1 cellular context compared by ENCODE assay signal in the genomic region with DNA sequence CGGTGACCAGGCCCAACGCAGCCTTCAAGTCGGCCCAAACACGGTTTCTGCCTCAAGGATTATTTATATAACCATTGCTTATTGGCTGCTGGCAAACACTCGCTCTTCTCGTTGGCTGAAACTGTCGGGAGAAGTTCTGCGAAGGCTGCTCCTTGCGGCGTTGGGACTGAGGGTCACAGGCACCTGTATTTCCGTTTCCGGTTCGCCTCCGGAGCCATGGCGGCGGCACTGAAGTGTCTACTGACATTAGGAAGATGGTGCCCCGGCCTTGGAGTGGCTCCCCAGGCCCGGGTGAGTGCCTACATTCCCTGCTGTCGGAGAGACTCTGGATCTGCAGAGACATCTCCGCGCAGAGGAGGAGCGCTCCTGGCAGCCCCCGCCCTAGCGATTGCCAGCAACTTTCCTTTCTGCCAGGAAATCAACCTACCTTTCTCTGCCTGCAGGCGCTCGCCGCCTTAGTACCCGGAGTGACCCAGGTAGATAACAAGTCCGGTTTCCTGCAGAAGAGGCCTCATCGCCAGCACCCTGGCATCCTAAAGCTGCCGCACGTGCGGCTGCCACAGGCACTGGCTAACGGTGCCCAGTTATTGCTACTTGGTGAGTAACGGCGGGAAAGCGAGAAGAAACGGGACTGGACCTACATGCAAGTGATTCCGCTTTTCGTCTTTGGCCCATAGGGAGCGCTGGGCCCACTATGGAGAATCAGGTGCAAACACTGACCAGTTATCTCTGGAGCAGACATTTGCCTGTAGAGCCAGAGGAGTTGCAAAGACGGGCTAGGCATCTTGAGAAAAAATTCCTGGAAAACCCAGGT.
TF ChIP-seq lines count a peak whose summit lies in the region.

A gene with protein sequence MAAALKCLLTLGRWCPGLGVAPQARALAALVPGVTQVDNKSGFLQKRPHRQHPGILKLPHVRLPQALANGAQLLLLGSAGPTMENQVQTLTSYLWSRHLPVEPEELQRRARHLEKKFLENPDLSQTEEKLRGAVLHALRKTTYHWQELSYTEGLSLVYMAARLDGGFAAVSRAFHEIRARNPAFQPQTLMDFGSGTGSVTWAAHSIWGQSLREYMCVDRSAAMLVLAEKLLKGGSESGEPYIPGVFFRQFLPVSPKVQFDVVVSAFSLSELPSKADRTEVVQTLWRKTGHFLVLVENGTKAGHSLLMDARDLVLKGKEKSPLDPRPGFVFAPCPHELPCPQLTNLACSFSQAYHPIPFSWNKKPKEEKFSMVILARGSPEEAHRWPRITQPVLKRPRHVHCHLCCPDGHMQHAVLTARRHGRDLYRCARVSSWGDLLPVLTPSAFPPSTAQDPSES (plus strand): TSS at position 194 of the 814 bp plus-strand sequence. CDS start 23 bp downstream, at position 217.

TF ChIP-seq in HepG2, 621 proteins besides CTCF, POLR2A, EP300 and RAD21 (continued from another document and continues in another):
- TF ChIP-seq, protein P1, sequence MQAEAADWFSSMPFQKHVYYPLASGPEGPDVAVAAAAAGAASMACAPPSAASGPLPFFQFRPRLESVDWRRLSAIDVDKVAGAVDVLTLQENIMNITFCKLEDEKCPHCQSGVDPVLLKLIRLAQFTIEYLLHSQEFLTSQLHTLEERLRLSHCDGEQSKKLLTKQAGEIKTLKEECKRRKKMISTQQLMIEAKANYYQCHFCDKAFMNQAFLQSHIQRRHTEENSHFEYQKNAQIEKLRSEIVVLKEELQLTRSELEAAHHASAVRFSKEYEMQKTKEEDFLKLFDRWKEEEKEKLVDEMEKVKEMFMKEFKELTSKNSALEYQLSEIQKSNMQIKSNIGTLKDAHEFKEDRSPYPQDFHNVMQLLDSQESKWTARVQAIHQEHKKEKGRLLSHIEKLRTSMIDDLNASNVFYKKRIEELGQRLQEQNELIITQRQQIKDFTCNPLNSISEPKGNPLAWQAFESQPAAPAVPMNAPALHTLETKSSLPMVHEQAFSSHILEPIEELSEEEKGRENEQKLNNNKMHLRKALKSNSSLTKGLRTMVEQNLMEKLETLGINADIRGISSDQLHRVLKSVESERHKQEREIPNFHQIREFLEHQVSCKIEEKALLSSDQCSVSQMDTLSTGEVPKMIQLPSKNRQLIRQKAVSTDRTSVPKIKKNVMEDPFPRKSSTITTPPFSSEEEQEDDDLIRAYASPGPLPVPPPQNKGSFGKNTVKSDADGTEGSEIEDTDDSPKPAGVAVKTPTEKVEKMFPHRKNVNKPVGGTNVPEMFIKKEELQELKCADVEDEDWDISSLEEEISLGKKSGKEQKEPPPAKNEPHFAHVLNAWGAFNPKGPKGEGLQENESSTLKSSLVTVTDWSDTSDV (CRISPR knock-in tag; IDR thresholded peaks at IDR 0.05), result 0 out of 2 replicates have a peak, but pooled peaks have one; percentile 27
- TF ChIP-seq JUN (CRISPR knock-in tag; IDR thresholded peaks at IDR 0.05) (no peak), ZNF816 (CRISPR knock-in tag; IDR thresholded peaks at IDR 0.05; ENCODE audit: borderline replicate concordance) (no peak), EED (CRISPR knock-in tag; IDR thresholded peaks at IDR 0.05) (peak; percentile 93), FIP1L1 (IDR thresholded peaks at IDR 0.05; ENCODE audit: borderline replicate concordance, insufficient read depth, low read depth, low read length) (no peak), ZMAT3 (CRISPR knock-in tag; conservative IDR thresholded peaks at IDR 0.05) (peak; percentile 87), ZMAT5 (CRISPR knock-in tag; IDR thresholded peaks at IDR 0.05; ENCODE audit: borderline replicate concordance, low read depth) (no peak), REST (IDR thresholded peaks at IDR 0.05; ENCODE audit: borderline replicate concordance in 1 of 2, low read depth in 1 of 2, low read length in 2 of 2) (0 out of 4 replicates have a peak, but pooled peaks of 1 of the 2 experiments have one; percentile 14), ZNF143 (CRISPR knock-in tag; IDR thresholded peaks at IDR 0.05) (peak; percentile 38; the same call in 1 of the 2 replicates), HIC2 (CRISPR knock-in tag; IDR thresholded peaks at IDR 0.05; ENCODE audit: low read depth) (peak; percentile 53; the same call in 1 of the 2 replicates), ZNF446 (CRISPR knock-in tag; IDR thresholded peaks at IDR 0.05) (0 out of 2 replicates have a peak, but pooled peaks have one; percentile 56), ZNF768 (CRISPR knock-in tag; IDR thresholded peaks at IDR 0.05) (peak; percentile 56; the same call in 1 of the 2 replicates), DNMT1 (CRISPR knock-in tag; IDR thresholded peaks at IDR 0.05) (no peak), ZNF616 (CRISPR knock-in tag; IDR thresholded peaks at IDR 0.05; ENCODE audit: low read depth) (no peak), CEBPB (IDR thresholded peaks at IDR 0.05; ENCODE audit: borderline replicate concordance, low read depth, low read length) (no peak), NAIF1 (CRISPR knock-in tag; IDR thresholded peaks at IDR 0.05; ENCODE audit: borderline replicate concordance) (peak; percentile 61; the same call in 1 of the 2 replicates), ZMYM2 (CRISPR knock-in tag; IDR thresholded peaks at IDR 0.05) (no peak), ZNF160 (CRISPR knock-in tag; IDR thresholded peaks at IDR 0.05) (peak; percentile 80; the same call in 1 of the 2 replicates), HNF4G (IDR thresholded peaks at IDR 0.05; ENCODE audit: borderline replicate concordance, low read depth, low read length) (no peak), HNF4G (CRISPR knock-in tag; IDR thresholded peaks at IDR 0.05; ENCODE audit: borderline replicate concordance, low read depth) (peak; percentile 38; the same call in 1 of the 2 replicates), ZNF557 (CRISPR knock-in tag; IDR thresholded peaks at IDR 0.05) (no peak), ISX (CRISPR knock-in tag; conservative IDR thresholded peaks at IDR 0.05) (peak; percentile 89; the same call in 1 of the 2 replicates), CCAR2 (optimal IDR thresholded peaks at IDR 0.05; ENCODE audit: low read depth, low read length) (no peak), NR2F1 (CRISPR knock-in tag; IDR thresholded peaks at IDR 0.05) (no peak), SP140L (CRISPR knock-in tag; IDR thresholded peaks at IDR 0.05; ENCODE audit: borderline replicate concordance) (peak; percentile 24; the same call in 1 of the 2 replicates), REL (CRISPR knock-in tag; conservative IDR thresholded peaks at IDR 0.05) (no peak), ZNF598 (CRISPR knock-in tag; IDR thresholded peaks at IDR 0.05; ENCODE audit: borderline replicate concordance) (peak; percentile 72; the same call in 1 of the 2 replicates)
- TF ChIP-seq, protein P2, sequence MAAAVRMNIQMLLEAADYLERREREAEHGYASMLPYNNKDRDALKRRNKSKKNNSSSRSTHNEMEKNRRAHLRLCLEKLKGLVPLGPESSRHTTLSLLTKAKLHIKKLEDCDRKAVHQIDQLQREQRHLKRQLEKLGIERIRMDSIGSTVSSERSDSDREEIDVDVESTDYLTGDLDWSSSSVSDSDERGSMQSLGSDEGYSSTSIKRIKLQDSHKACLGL (CRISPR knock-in tag; IDR thresholded peaks at IDR 0.05), result peak; percentile 57; the same call in 1 of the 2 replicates
- TF ChIP-seq, protein P3, sequence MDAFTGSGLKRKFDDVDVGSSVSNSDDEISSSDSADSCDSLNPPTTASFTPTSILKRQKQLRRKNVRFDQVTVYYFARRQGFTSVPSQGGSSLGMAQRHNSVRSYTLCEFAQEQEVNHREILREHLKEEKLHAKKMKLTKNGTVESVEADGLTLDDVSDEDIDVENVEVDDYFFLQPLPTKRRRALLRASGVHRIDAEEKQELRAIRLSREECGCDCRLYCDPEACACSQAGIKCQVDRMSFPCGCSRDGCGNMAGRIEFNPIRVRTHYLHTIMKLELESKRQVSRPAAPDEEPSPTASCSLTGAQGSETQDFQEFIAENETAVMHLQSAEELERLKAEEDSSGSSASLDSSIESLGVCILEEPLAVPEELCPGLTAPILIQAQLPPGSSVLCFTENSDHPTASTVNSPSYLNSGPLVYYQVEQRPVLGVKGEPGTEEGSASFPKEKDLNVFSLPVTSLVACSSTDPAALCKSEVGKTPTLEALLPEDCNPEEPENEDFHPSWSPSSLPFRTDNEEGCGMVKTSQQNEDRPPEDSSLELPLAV (CRISPR knock-in tag; conservative IDR thresholded peaks at IDR 0.05; ENCODE audit: low read depth), result no peak
- TF ChIP-seq, protein P4, sequence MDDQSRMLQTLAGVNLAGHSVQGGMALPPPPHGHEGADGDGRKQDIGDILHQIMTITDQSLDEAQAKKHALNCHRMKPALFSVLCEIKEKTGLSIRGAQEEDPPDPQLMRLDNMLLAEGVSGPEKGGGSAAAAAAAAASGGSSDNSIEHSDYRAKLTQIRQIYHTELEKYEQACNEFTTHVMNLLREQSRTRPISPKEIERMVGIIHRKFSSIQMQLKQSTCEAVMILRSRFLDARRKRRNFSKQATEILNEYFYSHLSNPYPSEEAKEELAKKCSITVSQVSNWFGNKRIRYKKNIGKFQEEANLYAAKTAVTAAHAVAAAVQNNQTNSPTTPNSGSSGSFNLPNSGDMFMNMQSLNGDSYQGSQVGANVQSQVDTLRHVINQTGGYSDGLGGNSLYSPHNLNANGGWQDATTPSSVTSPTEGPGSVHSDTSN (CRISPR knock-in tag; IDR thresholded peaks at IDR 0.05; ENCODE audit: borderline replicate concordance), result no peak
- TF ChIP-seq, protein P5, sequence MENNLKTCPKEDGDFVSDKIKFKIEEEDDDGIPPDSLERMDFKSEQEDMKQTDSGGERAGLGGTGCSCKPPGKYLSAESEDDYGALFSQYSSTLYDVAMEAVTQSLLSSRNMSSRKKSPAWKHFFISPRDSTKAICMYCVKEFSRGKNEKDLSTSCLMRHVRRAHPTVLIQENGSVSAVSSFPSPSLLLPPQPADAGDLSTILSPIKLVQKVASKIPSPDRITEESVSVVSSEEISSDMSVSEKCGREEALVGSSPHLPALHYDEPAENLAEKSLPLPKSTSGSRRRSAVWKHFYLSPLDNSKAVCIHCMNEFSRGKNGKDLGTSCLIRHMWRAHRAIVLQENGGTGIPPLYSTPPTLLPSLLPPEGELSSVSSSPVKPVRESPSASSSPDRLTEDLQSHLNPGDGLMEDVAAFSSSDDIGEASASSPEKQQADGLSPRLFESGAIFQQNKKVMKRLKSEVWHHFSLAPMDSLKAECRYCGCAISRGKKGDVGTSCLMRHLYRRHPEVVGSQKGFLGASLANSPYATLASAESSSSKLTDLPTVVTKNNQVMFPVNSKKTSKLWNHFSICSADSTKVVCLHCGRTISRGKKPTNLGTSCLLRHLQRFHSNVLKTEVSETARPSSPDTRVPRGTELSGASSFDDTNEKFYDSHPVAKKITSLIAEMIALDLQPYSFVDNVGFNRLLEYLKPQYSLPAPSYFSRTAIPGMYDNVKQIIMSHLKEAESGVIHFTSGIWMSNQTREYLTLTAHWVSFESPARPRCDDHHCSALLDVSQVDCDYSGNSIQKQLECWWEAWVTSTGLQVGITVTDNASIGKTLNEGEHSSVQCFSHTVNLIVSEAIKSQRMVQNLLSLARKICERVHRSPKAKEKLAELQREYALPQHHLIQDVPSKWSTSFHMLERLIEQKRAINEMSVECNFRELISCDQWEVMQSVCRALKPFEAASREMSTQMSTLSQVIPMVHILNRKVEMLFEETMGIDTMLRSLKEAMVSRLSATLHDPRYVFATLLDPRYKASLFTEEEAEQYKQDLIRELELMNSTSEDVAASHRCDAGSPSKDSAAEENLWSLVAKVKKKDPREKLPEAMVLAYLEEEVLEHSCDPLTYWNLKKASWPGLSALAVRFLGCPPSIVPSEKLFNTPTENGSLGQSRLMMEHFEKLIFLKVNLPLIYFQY (CRISPR knock-in tag; IDR thresholded peaks at IDR 0.05; ENCODE audit: borderline replicate concordance), result peak; percentile 30; the same call in 1 of the 2 replicates
- TF ChIP-seq, protein P6, sequence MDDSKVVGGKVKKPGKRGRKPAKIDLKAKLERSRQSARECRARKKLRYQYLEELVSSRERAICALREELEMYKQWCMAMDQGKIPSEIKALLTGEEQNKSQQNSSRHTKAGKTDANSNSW (CRISPR knock-in tag; IDR thresholded peaks at IDR 0.05; ENCODE audit: borderline replicate concordance), result peak; percentile 73; the same call in 1 of the 2 replicates
- TF ChIP-seq, protein P7, sequence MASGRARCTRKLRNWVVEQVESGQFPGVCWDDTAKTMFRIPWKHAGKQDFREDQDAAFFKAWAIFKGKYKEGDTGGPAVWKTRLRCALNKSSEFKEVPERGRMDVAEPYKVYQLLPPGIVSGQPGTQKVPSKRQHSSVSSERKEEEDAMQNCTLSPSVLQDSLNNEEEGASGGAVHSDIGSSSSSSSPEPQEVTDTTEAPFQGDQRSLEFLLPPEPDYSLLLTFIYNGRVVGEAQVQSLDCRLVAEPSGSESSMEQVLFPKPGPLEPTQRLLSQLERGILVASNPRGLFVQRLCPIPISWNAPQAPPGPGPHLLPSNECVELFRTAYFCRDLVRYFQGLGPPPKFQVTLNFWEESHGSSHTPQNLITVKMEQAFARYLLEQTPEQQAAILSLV (CRISPR knock-in tag; IDR thresholded peaks at IDR 0.05; ENCODE audit: borderline replicate concordance), result peak; percentile 48; the same call in 1 of the 2 replicates
